8 cellular contexts compared by ENCODE assay signal in the genomic region with DNA sequence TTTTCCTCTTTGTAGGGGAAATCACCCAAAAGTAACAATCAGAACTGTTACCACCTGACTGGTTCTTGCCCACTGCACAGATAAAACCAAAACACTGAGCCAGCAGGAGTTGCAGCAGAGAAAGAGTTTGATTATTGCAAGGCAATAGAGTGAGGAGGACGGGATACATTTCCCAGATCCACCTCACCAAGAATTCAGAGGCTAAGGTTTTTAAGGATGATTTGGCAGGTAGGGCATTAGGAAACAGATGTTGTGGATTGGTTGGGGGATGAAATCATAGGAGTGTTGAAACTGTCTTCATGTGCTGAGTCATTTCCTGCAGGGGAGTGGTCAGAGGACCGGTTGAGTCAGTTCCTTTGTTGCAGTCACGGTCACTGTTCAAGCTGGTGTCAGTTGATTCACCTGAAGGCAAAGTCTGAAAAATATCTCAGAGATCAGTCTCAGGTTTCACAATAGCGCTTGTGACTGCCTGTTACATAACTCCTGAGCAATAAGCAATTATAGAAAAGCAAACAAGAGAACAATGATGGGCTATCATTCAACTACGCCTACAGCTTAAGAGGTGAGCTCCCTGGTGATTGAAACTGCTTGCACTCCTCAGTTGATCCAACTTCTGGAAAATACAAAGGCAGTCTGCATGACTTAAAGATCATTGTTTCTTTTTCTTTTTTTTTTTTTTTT. TPM values are rescaled to one million over a fixed set of nuclear protein-coding genes. Genes with fewer than 3 reads are reported as not detected.
DNase-seq lines count a peak whose midpoint lies in the region; ATAC-seq and TF ChIP-seq lines count a peak whose summit lies in the region.

No MANE protein-coding gene starts in this region.

- POLR2A ChIA-PET in CD8-positive, alpha-beta T cell (lab: Charles Lee) = interaction anchor here (1.1 kb wide), 1 partner anchor 147 kb away, joined by 3 read pairs; no protein-coding TSS in a partner anchor

- no peak for TF ChIP-seq CTCF in CD8-positive, alpha-beta T cell (IDR thresholded peaks at IDR 0.05)
- TF ChIP-seq CTCF in fibroblast of villous mesenchyme (IDR thresholded peaks at IDR 0.05; ENCODE audit: insufficient read depth, low read depth, low read length) = no peak

- H3K4me3 Mint-ChIP-seq in CD8-positive, alpha-beta T cell = peak overlapping the region; percentile 38
- H3K4me3 Mint-ChIP-seq in activated CD8-positive, alpha-beta memory T cell treated with anti-CD3 and anti-CD28 coated beads, Interleukin-2, amount 10 ng/mL, durations not matched to agents 7 days and 5 days = peak overlapping the region; percentile 27

- ATAC-seq in CD8-positive, alpha-beta T cell = peak; percentile 77
- ATAC-seq in GM19452 (IDR thresholded peaks at IDR 0.05; ENCODE audit: unreplicated experiment) (peak; percentile 80), HG03520 (IDR thresholded peaks at IDR 0.05; ENCODE audit: unreplicated experiment) (peak; percentile 81)
- peak; percentile 95 for ATAC-seq in activated CD8-positive, alpha-beta memory T cell treated with anti-CD3 and anti-CD28 coated beads, Interleukin-2, amount 10 ng/mL, durations not matched to agents 7 days and 5 days

- H3K27ac ChIP-seq in CD8-positive, alpha-beta T cell (ENCODE audit: low read depth, low read length) = no peak overlapping the region

- no peaks in the 10 kb centered on the region for H3K27me3 ChIP-seq in CD8-positive, alpha-beta T cell (ENCODE audit: insufficient read depth, low read length)

- no peaks in the 10 kb centered on the region for H3K36me3 Mint-ChIP-seq in CD8-positive, alpha-beta T cell
- peaks cover 20% of the 10 kb centered on the region for H3K36me3 Mint-ChIP-seq in activated CD8-positive, alpha-beta memory T cell treated with anti-CD3 and anti-CD28 coated beads, Interleukin-2, amount 10 ng/mL, durations not matched to agents 7 days and 5 days

- H3K27ac Mint-ChIP-seq in CD8-positive, alpha-beta T cell = peak overlapping the region; percentile 79
- peak overlapping the region; percentile 84 for H3K27ac Mint-ChIP-seq in activated CD8-positive, alpha-beta memory T cell treated with anti-CD3 and anti-CD28 coated beads, Interleukin-2, amount 10 ng/mL, durations not matched to agents 7 days and 5 days

- no peaks in the 10 kb centered on the region for H3K9me3 Mint-ChIP-seq in CD8-positive, alpha-beta T cell
- H3K9me3 Mint-ChIP-seq in activated CD8-positive, alpha-beta memory T cell treated with anti-CD3 and anti-CD28 coated beads, Interleukin-2, amount 10 ng/mL, durations not matched to agents 7 days and 5 days (ENCODE audit: low read depth) = peaks cover 2% of the 10 kb centered on the region

- H3K4me1 Mint-ChIP-seq in CD8-positive, alpha-beta T cell (ENCODE audit: low read depth) = peaks cover 59% of the 10 kb centered on the region
- H3K4me1 Mint-ChIP-seq in activated CD8-positive, alpha-beta memory T cell treated with anti-CD3 and anti-CD28 coated beads, Interleukin-2, amount 10 ng/mL, durations not matched to agents 7 days and 5 days = peaks cover 45% of the 10 kb centered on the region

- no peaks in the 10 kb centered on the region for H3K27me3 Mint-ChIP-seq in CD8-positive, alpha-beta T cell (ENCODE audit: low read depth)
- H3K27me3 Mint-ChIP-seq in activated CD8-positive, alpha-beta memory T cell treated with anti-CD3 and anti-CD28 coated beads, Interleukin-2, amount 10 ng/mL, durations not matched to agents 7 days and 5 days = peaks cover 11% of the 10 kb centered on the region

- intact Hi-C loops in CD8-positive, alpha-beta T cell (cut with DNase I, micrococcal nuclease) = no loop called here

- H3K4me3 ChIP-seq in CD8-positive, alpha-beta T cell (ENCODE audit: low read depth, low read length) = no peak overlapping the region
- H3K4me3 ChIP-seq in fibroblast of villous mesenchyme (ENCODE audit: low read depth, low read length) = no peak overlapping the region

- CTCF ChIA-PET in CD8-positive, alpha-beta T cell (lab: Charles Lee) = no interaction called here
- CTCF ChIA-PET in activated CD8-positive, alpha-beta memory T cell treated with anti-CD3 and anti-CD28 coated beads, Interleukin-2, amount 10 ng/mL, durations not matched to agents 7 days and 5 days (lab: Charles Lee) = interaction anchor here (1.5 kb wide), 1 partner anchor 67 kb away, joined by 3 read pairs; no protein-coding TSS in a partner anchor

- H3K4me1 ChIP-seq in CD8-positive, alpha-beta T cell (ENCODE audit: insufficient read depth, low read length) = peaks cover 35% of the 10 kb centered on the region

- no peaks in the 10 kb centered on the region for H3K36me3 ChIP-seq in CD8-positive, alpha-beta T cell (ENCODE audit: insufficient read depth, low read length)

- no peaks in the 10 kb centered on the region for H3K9me3 ChIP-seq in CD8-positive, alpha-beta T cell (ENCODE audit: low read length)

- peak in 6 of 7 experiments; percentile 31 to 65 (median 50) for DNase-seq in CD8-positive, alpha-beta T cell
- peak; percentile 96 for DNase-seq in NCI-H526 treated with DMSO at 0.1 percent for 48 hours (lab: John Stamatoyannopoulos, UW)
- DNase-seq in activated CD8-positive, alpha-beta memory T cell treated with anti-CD3 and anti-CD28 coated beads, Interleukin-2, amount 10 ng/mL, durations not matched to agents 7 days and 5 days = peak; percentile 91
- DNase-seq in fibroblast of villous mesenchyme (ENCODE audit: low read depth) = peak; percentile 93
- peak; percentile 42 for DNase-seq in putamen (ENCODE audit: low spot score)
- DNase-seq in superior temporal gyrus (ENCODE audit: extremely low spot score) = no peak

RNA-seq across cellular contexts. Expression of a gene that starts 20.3 kb away (rescaled TPM):
- total RNA-seq in CD8-positive, alpha-beta T cell = 1 to 10 TPM; 5.9 to 6.2 TPM
- 1 to 10 TPM; 3.1 to 3.9 TPM for total RNA-seq in activated CD8-positive, alpha-beta memory T cell treated with anti-CD3 and anti-CD28 coated beads, Interleukin-2, amount 10 ng/mL, durations not matched to agents 7 days and 5 days
- 6.8 and 7.3 TPM in 2 replicates for total RNA-seq in fibroblast of villous mesenchyme
